10 cellular contexts compared by ENCODE assay signal in the genomic region with DNA sequence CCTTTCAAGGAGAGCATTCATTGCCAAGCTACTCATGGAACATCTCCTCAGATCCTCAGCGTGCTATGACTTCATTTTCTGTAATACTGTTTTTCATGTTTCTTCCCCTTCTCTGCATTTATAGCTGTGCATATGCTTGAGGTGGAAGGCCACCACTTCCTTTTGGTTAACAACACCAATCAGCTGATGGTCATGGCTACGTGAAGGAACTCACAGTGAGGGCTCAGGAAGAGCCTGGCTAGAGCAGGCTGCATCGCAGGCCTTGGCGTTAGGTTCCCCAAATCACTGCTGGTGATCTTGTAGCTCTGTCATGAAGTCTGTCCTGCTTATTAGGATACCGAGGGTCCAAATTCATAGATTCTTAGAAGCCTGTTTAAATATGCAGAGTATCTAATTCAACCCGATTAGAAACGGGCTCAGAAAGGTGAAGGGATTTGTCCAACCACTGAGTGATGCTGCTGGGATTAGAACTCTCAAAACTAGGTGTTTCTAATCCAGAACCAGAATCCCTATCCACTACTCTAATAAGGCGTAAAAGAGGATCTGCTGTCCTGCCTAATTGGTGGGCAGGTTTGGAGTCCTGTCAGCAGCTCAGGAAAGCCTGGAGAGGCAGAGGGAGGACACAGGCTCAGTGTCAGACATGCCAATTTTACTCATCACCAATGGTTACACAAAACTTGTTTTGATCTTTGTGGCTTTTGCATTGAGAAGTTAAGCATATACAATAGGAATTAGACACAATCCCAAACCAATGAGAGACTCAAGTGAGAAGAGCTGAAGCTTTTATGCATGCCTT. TPM values are rescaled to one million over a fixed set of nuclear protein-coding genes. Genes with fewer than 3 reads are reported as not detected.
DNase-seq lines count a peak whose midpoint lies in the region; ATAC-seq, FAIRE-seq and TF ChIP-seq lines count a peak whose summit lies in the region.
"Had no signal": no experiment of that assay in that cellular context is flagged by ENCODE, and none has a peak within 500 bp of the region (broad histone marks: within the 10 kb centered on the region; RNA-seq: fewer than 3 reads in every experiment).

No MANE protein-coding gene starts in this region.

- TF ChIP-seq POLR2A in GM12878 (IDR thresholded peaks at IDR 0.05; ENCODE audit: low read depth, low read length), result no peak

- SMC1A ChIA-PET in GM12878 (lab: Charles Lee; ENCODE audit: uncharacterized antibody, unreplicated experiment), result interaction anchor here (1.0 to 1.5 kb wide), 7 partner anchors 8 to 29 kb away, joined by 3 to 5 read pairs (median 3); a partner anchor contains a TSS

- peaks cover 21% of the 10 kb centered on the region for H3K4me1 Mint-ChIP-seq in activated naive CD8-positive, alpha-beta T cell treated with anti-CD3 and anti-CD28 coated beads, Interleukin-2, amount 50 U/mL, for 24 hours

- H3K27me3 ChIP-seq in GM12878 (replicated peaks in 1 of 2; ENCODE audit: control insufficient read depth in 2 of 2, insufficient read depth in 2 of 2, low read length in 1 of 2), result no peaks in the 10 kb centered on the region

- intact Hi-C loops in GM12878 (cut with micrococcal nuclease; ENCODE audit: unreplicated experiment) (loop anchor here (2.0 kb wide), 1 partner anchor 18 kb away; no protein-coding TSS in a partner anchor), sciatic nerve (cut with DNase I) (no loop called here)

- H3K4me1 ChIP-seq in GM12878 (ENCODE audit: control insufficient read depth, insufficient read depth, low read length), result peaks cover 59% of the 10 kb centered on the region

- peak; percentile 32 for ATAC-seq in GM19023 (IDR thresholded peaks at IDR 0.05; ENCODE audit: unreplicated experiment)
- ATAC-seq in HG03469 (IDR thresholded peaks at IDR 0.05; ENCODE audit: unreplicated experiment), result peak; percentile 27
- ATAC-seq in GM12878, result peak; percentile 14; the same call in 1 of the 3 replicates
- peak; percentile 75 for ATAC-seq in sciatic nerve
- ATAC-seq in activated naive CD8-positive, alpha-beta T cell treated with anti-CD3 and anti-CD28 coated beads, Interleukin-2, amount 50 U/mL, for 24 hours, result no peak
- no peak for ATAC-seq in HG02938 (IDR thresholded peaks at IDR 0.05; ENCODE audit: unreplicated experiment)

- BruUV-seq in GM12878 (replicated peaks; lab: Mats Ljungman, UMichigan), result no TSS peak

- no peak overlapping the region for H3K27ac Mint-ChIP-seq in activated naive CD8-positive, alpha-beta T cell treated with anti-CD3 and anti-CD28 coated beads, Interleukin-2, amount 50 U/mL, for 24 hours

- no peaks in the 10 kb centered on the region for H3K36me3 Mint-ChIP-seq in activated naive CD8-positive, alpha-beta T cell treated with anti-CD3 and anti-CD28 coated beads, Interleukin-2, amount 50 U/mL, for 24 hours (ENCODE audit: low read depth)

- H3K9me3 ChIP-seq in GM12878 (replicated peaks; ENCODE audit: control insufficient read depth, insufficient read depth, low read length), result no peaks in the 10 kb centered on the region

- no peaks in the 10 kb centered on the region for H3K9me3 Mint-ChIP-seq in activated naive CD8-positive, alpha-beta T cell treated with anti-CD3 and anti-CD28 coated beads, Interleukin-2, amount 50 U/mL, for 24 hours

- no peak for TF ChIP-seq CTCF in GM12878 (IDR thresholded peaks at IDR 0.05 in 2 of 3, conservative IDR thresholded peaks at IDR 0.05 in 1 of 3; ENCODE audit: control insufficient read depth in 2 of 3, extremely low read depth in 1 of 3, insufficient read depth in 1 of 3, low read depth in 3 of 3, low read length in 3 of 3)

- no peak overlapping the region; the same call in none of the 2 replicates for H2AFZ ChIP-seq in GM12878 (ENCODE audit: control insufficient read depth, low read depth, low read length)

- no peak for TF ChIP-seq EP300 in GM12878 (IDR thresholded peaks at IDR 0.05; ENCODE audit: borderline replicate concordance in 1 of 2, control insufficient read depth in 1 of 2, low read depth in 2 of 2, low read length in 2 of 2)

- POLR2A ChIA-PET in GM12878 (lab: Charles Lee), result no interaction called here

- H3K4me2 ChIP-seq in GM12878 (ENCODE audit: control insufficient read depth, insufficient read depth), result peak overlapping the region; percentile 75

- no peak for TF ChIP-seq RAD21 in GM12878 (IDR thresholded peaks at IDR 0.05; ENCODE audit: insufficient read depth, low read depth, low read length)

- no peaks in the 10 kb centered on the region for H4K20me1 ChIP-seq in GM12878 (ENCODE audit: control insufficient read depth, insufficient read depth)

- H3K9ac ChIP-seq in GM12878 (ENCODE audit: control insufficient read depth, insufficient read depth, low read length), result 0 out of 2 replicates have a peak overlapping the region, but pooled peaks have one; percentile 25

- no peak for DNase-seq in GM12878 (ENCODE audit: low read depth, low spot score)
- DNase-seq in sciatic nerve (ENCODE audit: low spot score), result no peak
- no peak for DNase-seq in activated naive CD8-positive, alpha-beta T cell treated with anti-CD3 and anti-CD28 coated beads, Interleukin-2, amount 50 U/mL, for 24 hours
- DNase-seq in islet precursor cell, result no peak
- DNase-seq: NCI-H1694; stimulated activated naive CD4-positive, alpha-beta T cell treated with Interleukin-2 at 50 U/mL for 16 hours; T-helper 1 cell had no signal

- in situ Hi-C loops in GM12878 (cut with MboI), result no loop called here

- peaks cover 74% of the 10 kb centered on the region for H3K79me2 ChIP-seq in GM12878 (ENCODE audit: control insufficient read depth, insufficient read depth, low read length)

- H3K4me3 Mint-ChIP-seq in activated naive CD8-positive, alpha-beta T cell treated with anti-CD3 and anti-CD28 coated beads, Interleukin-2, amount 50 U/mL, for 24 hours, result no peak overlapping the region

- RAD21 ChIA-PET in GM12878 (lab: Charles Lee; ENCODE audit: unreplicated experiment), result interaction anchor here (1.5 kb wide), 1 partner anchor 17 kb away, joined by 3 read pairs; no protein-coding TSS in a partner anchor

- H3K4me3 ChIP-seq in GM12878, result peak overlapping the region; percentile 8; the same call in 1 of the 2 replicates

- no peaks in the 10 kb centered on the region for H3K36me3 ChIP-seq in GM12878 (ENCODE audit: control insufficient read depth in 2 of 2, insufficient read depth in 2 of 2, low read length in 1 of 2)

- FAIRE-seq in GM12878 (lab: Jason Lieb, UNC), result no peak

- peak overlapping the region; percentile 10; the same call in 1 of the 2 replicates for H3K27ac ChIP-seq in GM12878 (ENCODE audit: control insufficient read depth, insufficient read depth)

- CTCF ChIA-PET in GM12878 (lab: Yijun Ruan, JAX), result interaction anchor here (1.4 kb wide), 1 partner anchor 61 kb away, joined by 6 read pairs; no protein-coding TSS in a partner anchor

- WGBS in GM12878 (ENCODE audit: insufficient coverage, insufficient replicate concordance, low lambda C conversion rate, missing lambda C conversion rate), result 16% methylated on average over 8 of the region's 8 CpGs

- peaks cover 12% of the 10 kb centered on the region for H3K27me3 Mint-ChIP-seq in activated naive CD8-positive, alpha-beta T cell treated with anti-CD3 and anti-CD28 coated beads, Interleukin-2, amount 50 U/mL, for 24 hours

TF ChIP-seq in GM12878, 131 proteins besides CTCF, POLR2A, EP300 and RAD21:
- peak; percentile 70; the same call in 1 of the 2 replicates for TF ChIP-seq RUNX3 (IDR thresholded peaks at IDR 0.05; ENCODE audit: low read length)
- TF ChIP-seq BHLHE40 (IDR thresholded peaks at IDR 0.05; ENCODE audit: borderline replicate concordance in 1 of 2, low read depth in 2 of 2, low read length in 1 of 2), result no peak

RNA-seq across cellular contexts. Expression of a gene that starts 7.5 kb away (rescaled TPM):
- 29.6 and 41.5 TPM in 2 replicates for total RNA-seq in GM12878 (2013; cell fraction: nucleolus; rRNA removed)
- total RNA-seq in GM12878 (2014; rRNA removed), result 80.7 and 88.4 TPM in 2 replicates
- total RNA-seq in GM12878 (2014; rRNA removed; fragmentation: Illumina TruSeq; extraction: Trizol), result 70.2 and 75.8 TPM in 2 replicates
- total RNA-seq in GM12878 (2021), result 128 and 135 TPM in 2 replicates
- 17.5 TPM for polyA plus RNA-seq in GM12878 (2011; ENCODE audit: low read depth)
- polyA plus RNA-seq in GM12878 (2011; rRNA removed), result 5.7 and 6.5 TPM in 2 replicates
- 7.5 and 7.6 TPM in 2 replicates for polyA plus RNA-seq in GM12878 (2011; cell fraction: cytosol; rRNA removed)
- 7.6 and 13.2 TPM in 2 replicates for polyA plus RNA-seq in GM12878 (2011; cell fraction: nucleus; rRNA removed)
- 26.6 and 29.5 TPM in 2 replicates for polyA plus RNA-seq in GM12878 (2012)
- polyA plus RNA-seq in GM12878 (2014; fragmentation: Illumina TruSeq; extraction: Trizol), result 77.5 and 82.5 TPM in 2 replicates
- 10 to 100 TPM; 23.1 to 24.8 TPM for polyA plus RNA-seq in GM12878 (2014; fragmentation: Nextera tagmentation; extraction: Ambion mirVana)
- polyA plus RNA-seq in GM12878 (2014; rRNA removed), result 58.1 and 58.2 TPM in 2 replicates
- 10 to 100 TPM; 68.0 to 69.5 TPM for polyA plus RNA-seq in GM12878 (2016; fragmentation: Nextera tagmentation; extraction: Ambion mirVana)
- polyA minus RNA-seq in GM12878 (2011; rRNA and poly(A)+ RNA removed), result 7.0 and 8.3 TPM in 2 replicates
- polyA minus RNA-seq in GM12878 (2011; cell fraction: cytosol; rRNA and poly(A)+ RNA removed), result 5.8 and 11.6 TPM in 2 replicates
- 6.8 and 8.5 TPM in 2 replicates for polyA minus RNA-seq in GM12878 (2011; cell fraction: nucleus; rRNA and poly(A)+ RNA removed)
- total RNA-seq in sciatic nerve, result 25.6 TPM

Comparison
In these comparisons a context has a peak if more than half of its experiments do, and no peak if none do; other contexts are left out.
1. ATAC-seq: peak in GM19023 (single experiment), HG03469 (single experiment), GM12878 (single experiment) and sciatic nerve (single experiment); none in activated naive CD8-positive, alpha-beta T cell treated with anti-CD3 and anti-CD28 coated beads, Interleukin-2, amount 50 U/mL, for 24 hours (single experiment) and HG02938 (single experiment).